10 cellular contexts compared by ENCODE assay signal in the genomic region with DNA sequence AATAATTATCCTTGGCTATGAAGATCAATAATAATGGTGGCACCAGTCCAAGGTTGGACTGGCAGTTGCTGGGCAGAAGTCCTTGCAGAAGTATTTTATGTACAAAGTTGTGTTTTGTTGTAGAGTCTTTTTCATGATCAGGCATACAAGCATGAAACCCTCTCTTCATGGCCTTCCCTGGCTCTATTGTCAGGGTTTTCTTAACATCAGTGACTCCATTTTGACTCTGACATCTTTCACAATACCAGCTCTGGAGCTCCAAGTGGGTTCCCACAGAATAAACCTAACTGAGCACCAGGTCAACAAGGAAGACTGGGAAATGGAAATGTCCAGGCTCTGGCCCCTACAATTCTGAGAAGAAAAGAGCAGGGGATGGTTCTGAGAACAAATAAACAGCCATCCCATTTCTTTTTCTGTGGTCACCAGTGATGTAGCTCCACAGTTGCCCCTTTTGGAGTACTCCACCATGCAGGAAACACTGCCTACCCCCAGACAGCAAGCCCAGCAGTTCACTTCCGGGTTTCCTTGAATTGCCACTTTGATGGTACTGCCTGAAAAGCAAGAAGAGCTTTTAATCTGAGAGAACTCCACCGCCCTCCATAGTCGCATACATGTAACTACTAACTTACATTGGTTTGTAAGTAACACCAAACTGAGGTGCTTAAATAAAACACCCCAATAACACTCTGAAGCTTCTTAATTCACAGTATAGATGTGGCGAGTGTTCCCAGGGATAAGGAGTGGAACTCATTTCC. TPM values are rescaled to one million over a fixed set of nuclear protein-coding genes. Genes with fewer than 3 reads are reported as not detected.
DNase-seq lines count a peak whose midpoint lies in the region; ATAC-seq and TF ChIP-seq lines count a peak whose summit lies in the region.
"Had no signal": no experiment of that assay in that cellular context is flagged by ENCODE, and none has a peak within 500 bp of the region (broad histone marks: within the 10 kb centered on the region; RNA-seq: fewer than 3 reads in every experiment).

No MANE protein-coding gene starts in this region.

- no peaks in the 10 kb centered on the region for H4K20me1 ChIP-seq in BLaER1

- TF ChIP-seq POLR2A in erythroblast (IDR thresholded peaks at IDR 0.05; ENCODE audit: low read length): no peak

- peaks cover 10% of the 10 kb centered on the region for H3K9me3 Mint-ChIP-seq in activated CD4-positive, alpha-beta T cell treated with anti-CD3 and anti-CD28 coated beads, Interleukin-2, amount 10 ng/mL, durations not matched to agents 7 days and 5 days

- H3K4me1 ChIP-seq in BLaER1: peaks cover 59% of the 10 kb centered on the region

- peaks cover 3% of the 10 kb centered on the region for H3K9me3 ChIP-seq in BLaER1
- H3K9me3 ChIP-seq in KOPT-K1 (ENCODE audit: insufficient read depth, low read length, poor library complexity, severe bottlenecking): no peaks in the 10 kb centered on the region

- no peaks in the 10 kb centered on the region for H3K36me3 Mint-ChIP-seq in activated CD4-positive, alpha-beta T cell treated with anti-CD3 and anti-CD28 coated beads, Interleukin-2, amount 10 ng/mL, durations not matched to agents 7 days and 5 days (ENCODE audit: low read depth)

- H3K9ac ChIP-seq in BLaER1: peak overlapping the region; percentile 73; the same call in 1 of the 2 replicates

- CTCF ChIA-PET in activated CD4-positive, alpha-beta T cell treated with anti-CD3 and anti-CD28 coated beads, Interleukin-2, amount 10 ng/mL, durations not matched to agents 7 days and 5 days (lab: Charles Lee): interaction anchor here (0.9 to 1.5 kb wide), 3 partner anchors 8 to 104 kb away, joined by 3 to 6 read pairs (median 4); a partner anchor contains a TSS

- H3K4me1 Mint-ChIP-seq in activated CD4-positive, alpha-beta T cell treated with anti-CD3 and anti-CD28 coated beads, Interleukin-2, amount 10 ng/mL, durations not matched to agents 7 days and 5 days: peaks cover 21% of the 10 kb centered on the region

- H3K36me3 ChIP-seq in BLaER1 (no peaks in the 10 kb centered on the region), KOPT-K1 (ENCODE audit: insufficient read depth, low read length) (no peaks in the 10 kb centered on the region)

- peak overlapping the region; percentile 54 for H3K27ac Mint-ChIP-seq in activated CD4-positive, alpha-beta T cell treated with anti-CD3 and anti-CD28 coated beads, Interleukin-2, amount 10 ng/mL, durations not matched to agents 7 days and 5 days

- ATAC-seq in GM18520 (IDR thresholded peaks at IDR 0.05; ENCODE audit: unreplicated experiment) (no peak), left ventricle myocardium superior (no peak), esophagus mucosa (no peak), HG02938 (IDR thresholded peaks at IDR 0.05; ENCODE audit: unreplicated experiment) (no peak)

- peak overlapping the region; percentile 89 for H3K27ac ChIP-seq in BLaER1
- H3K27ac ChIP-seq in KOPT-K1 (ENCODE audit: low read depth, low read length, poor library complexity, severe bottlenecking): peak overlapping the region; percentile 37
- H3K27ac ChIP-seq: C4-2B had no signal

- peak; percentile 68 for DNase-seq in activated CD4-positive, alpha-beta T cell treated with anti-CD3 and anti-CD28 coated beads, Interleukin-2, amount 10 ng/mL, durations not matched to agents 7 days and 5 days
- DNase-seq in erythroblast (lab: John Stamatoyannopoulos, UW) (peak; percentile 5 to 17), left ventricle myocardium superior (no peak)
- DNase-seq: KG1 had no signal

- H3K4me3 ChIP-seq in BLaER1: peak overlapping the region; percentile 43; the same call in 1 of the 2 replicates

- no peak overlapping the region for H3K4me3 Mint-ChIP-seq in activated CD4-positive, alpha-beta T cell treated with anti-CD3 and anti-CD28 coated beads, Interleukin-2, amount 10 ng/mL, durations not matched to agents 7 days and 5 days

- intact Hi-C loops in left ventricle myocardium superior (cut with micrococcal nuclease): no loop called here

- peaks cover 5% of the 10 kb centered on the region for H3K27me3 Mint-ChIP-seq in activated CD4-positive, alpha-beta T cell treated with anti-CD3 and anti-CD28 coated beads, Interleukin-2, amount 10 ng/mL, durations not matched to agents 7 days and 5 days

- H3K4me2 ChIP-seq in BLaER1: peak overlapping the region; percentile 79

- POLR2A ChIA-PET in activated CD4-positive, alpha-beta T cell treated with anti-CD3 and anti-CD28 coated beads, Interleukin-2, amount 10 ng/mL, durations not matched to agents 7 days and 5 days (lab: Charles Lee): interaction anchor here (0.6 to 1.0 kb wide), 2 partner anchors 959 to 1101 kb away, joined by 3 read pairs; no protein-coding TSS in a partner anchor

- no peaks in the 10 kb centered on the region for H3K27me3 ChIP-seq in BLaER1

RNA-seq across cellular contexts. Expression of a gene that starts 53.5 kb away (rescaled TPM):
- 10 to 100 TPM; 24.6 to 26.1 TPM for total RNA-seq in activated CD4-positive, alpha-beta T cell treated with anti-CD3 and anti-CD28 coated beads, Interleukin-2, amount 10 ng/mL, durations not matched to agents 7 days and 5 days
- 1.3 TPM for total RNA-seq in left ventricle myocardium superior
- 15.4 TPM for total RNA-seq in esophagus mucosa
